Comparison of ENCODE assay signal across 16 cellular contexts in the genomic region with DNA sequence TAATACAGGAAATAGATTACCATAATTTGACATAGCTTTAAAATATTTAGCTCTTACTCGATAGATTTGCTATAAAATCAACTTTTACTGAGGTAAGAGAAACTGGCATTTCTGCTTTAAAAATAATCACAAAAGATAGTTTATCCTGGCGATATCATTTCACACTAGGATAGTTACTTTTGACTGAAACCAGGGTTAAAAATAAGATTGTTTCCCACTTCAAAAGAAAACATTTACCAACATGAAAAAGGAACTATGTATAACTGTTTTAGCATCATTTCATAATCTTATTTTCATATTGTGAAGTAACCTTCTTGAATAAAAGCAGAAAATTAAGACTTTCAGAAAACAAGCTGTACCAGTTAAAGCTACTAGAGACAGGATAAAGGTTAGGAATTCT.
"Had no signal": no experiment of that assay in that cellular context is flagged by ENCODE, and none has a peak within 500 bp of the region (broad histone marks: within the 10 kb centered on the region; RNA-seq: fewer than 3 reads in every experiment).

No MANE protein-coding gene starts in this region.

- DNase-seq: activated CD4-positive, alpha-beta T cell treated with anti-CD3 and anti-CD28 coated beads for 1 hour; activated CD8-positive, alpha-beta memory T cell treated with anti-CD3 and anti-CD28 coated beads for 24 hours; activated naive CD8-positive, alpha-beta T cell treated with anti-CD3 and anti-CD28 coated beads, Interleukin-2, amount 10 ng/mL, durations not matched to agents 7 days and 5 days; caudate nucleus; cortex of kidney; effector memory CD8-positive, alpha-beta T cell; gastrocnemius medialis; heart right ventricle; islet precursor cell; left lung; ovary; sigmoid colon; stimulated activated CD4-positive, alpha-beta T cell treated with anti-CD3 and anti-CD28 coated beads, Interleukin-12 subunit alpha, Interleukin-12 subunit beta, amount 100 ng/mL, for 4 hours; stimulated activated naive CD4-positive, alpha-beta T cell treated with Interleukin-2 at 50 U/mL for 16 hours; T1000 had no signal

- H3K9me3 ChIP-seq: gastrocnemius medialis, heart right ventricle, left lung, ovary, sigmoid colon, suprapubic skin had no signal

- H3K27ac Mint-ChIP-seq: activated naive CD8-positive, alpha-beta T cell treated with anti-CD3 and anti-CD28 coated beads, Interleukin-2, amount 10 ng/mL, durations not matched to agents 7 days and 5 days had no signal

- H3K4me3 ChIP-seq: gastrocnemius medialis, heart right ventricle, left lung, ovary, sigmoid colon, suprapubic skin had no signal

- H3K27ac ChIP-seq: gastrocnemius medialis, heart right ventricle, left lung, sigmoid colon, suprapubic skin had no signal

- H3K27me3 Mint-ChIP-seq: activated naive CD8-positive, alpha-beta T cell treated with anti-CD3 and anti-CD28 coated beads, Interleukin-2, amount 10 ng/mL, durations not matched to agents 7 days and 5 days; effector memory CD8-positive, alpha-beta T cell had no signal

- H3K4me3 Mint-ChIP-seq: activated naive CD8-positive, alpha-beta T cell treated with anti-CD3 and anti-CD28 coated beads, Interleukin-2, amount 10 ng/mL, durations not matched to agents 7 days and 5 days; effector memory CD8-positive, alpha-beta T cell had no signal

- H3K36me3 ChIP-seq: ovary had no signal

- H3K27me3 ChIP-seq: gastrocnemius medialis, heart right ventricle, left lung, ovary, sigmoid colon, suprapubic skin had no signal

- H3K4me1 ChIP-seq: suprapubic skin had no signal

- H3K9me3 Mint-ChIP-seq: activated naive CD8-positive, alpha-beta T cell treated with anti-CD3 and anti-CD28 coated beads, Interleukin-2, amount 10 ng/mL, durations not matched to agents 7 days and 5 days; effector memory CD8-positive, alpha-beta T cell had no signal

- ATAC-seq: effector memory CD8-positive, alpha-beta T cell; gastrocnemius medialis had no signal
